Comparison of ENCODE assay signal across 8 cellular contexts in genomic region chr1:8395433-8395866, GRCh38.
DNase-seq lines count a peak whose midpoint lies in the region; ATAC-seq lines count a peak whose summit lies in the region.

No MANE protein-coding gene starts in this region.

- H3K9me3 ChIP-seq in effector memory CD4-positive, alpha-beta T cell (ENCODE audit: control insufficient read depth, low read length), result no peaks in the 10 kb centered on the region
- H3K9me3 ChIP-seq in skeletal muscle satellite cell (replicated peaks; ENCODE audit: low read length), result no peaks in the 10 kb centered on the region

- peak overlapping the region; percentile 84 for H3K9ac ChIP-seq in skeletal muscle satellite cell (ENCODE audit: low read depth, low read length)

- H3K4me2 ChIP-seq in skeletal muscle satellite cell (ENCODE audit: low read length), result peak overlapping the region; percentile 60

- H3K36me3 ChIP-seq in effector memory CD4-positive, alpha-beta T cell (ENCODE audit: control insufficient read depth, insufficient read depth, low read length), result no peaks in the 10 kb centered on the region
- peaks cover 24% of the 10 kb centered on the region for H3K36me3 ChIP-seq in skeletal muscle satellite cell (ENCODE audit: insufficient read depth, low read length)

- peaks cover 43% of the 10 kb centered on the region for H3K4me1 ChIP-seq in effector memory CD4-positive, alpha-beta T cell (ENCODE audit: control insufficient read depth, insufficient read depth, low read length, poor library complexity, severe bottlenecking)
- peaks cover 58% of the 10 kb centered on the region for H3K4me1 ChIP-seq in skeletal muscle satellite cell (ENCODE audit: control insufficient read depth, insufficient read depth, low read length)

- H3K27me3 ChIP-seq in effector memory CD4-positive, alpha-beta T cell (replicated peaks; ENCODE audit: control insufficient read depth, insufficient read depth, low read length, poor library complexity, severe bottlenecking), result no peaks in the 10 kb centered on the region
- H3K27me3 ChIP-seq in skeletal muscle satellite cell (ENCODE audit: control insufficient read depth, insufficient read depth, low read length), result no peaks in the 10 kb centered on the region

- ATAC-seq in GM21367 (IDR thresholded peaks at IDR 0.05; ENCODE audit: unreplicated experiment) (peak; percentile 43), GM18520 (IDR thresholded peaks at IDR 0.05; ENCODE audit: unreplicated experiment) (no peak)

- peak overlapping the region; percentile 35 for H3K4me3 ChIP-seq in effector memory CD4-positive, alpha-beta T cell (ENCODE audit: insufficient read depth, low read depth, low read length, poor library complexity, severe bottlenecking)
- peak overlapping the region; percentile 29 for H3K4me3 ChIP-seq in skeletal muscle satellite cell (ENCODE audit: low read length)

- peak; percentile 66 for DNase-seq in NOMO-1 treated with DMSO at 0.1 percent for 48 hours (lab: John Stamatoyannopoulos, UW; ENCODE audit: unreplicated experiment)
- peak in 1 of 3 donors; percentile 6 for DNase-seq in effector memory CD4-positive, alpha-beta T cell
- DNase-seq in NK-92 treated with Interleukin-12 subunit alpha and Interleukin-12 subunit beta, amount 100 ng/mL, for 24 hours (lab: John Stamatoyannopoulos, UW), result no peak
- no peak for DNase-seq in NCI-H2171 (lab: John Stamatoyannopoulos, UW)
- DNase-seq in islet precursor cell, result no peak

- H3K27ac ChIP-seq in effector memory CD4-positive, alpha-beta T cell (ENCODE audit: insufficient read depth, low read length, poor library complexity, severe bottlenecking), result peak overlapping the region; percentile 34
